ENCODE assay signal across 1 cellular context in the genomic region with DNA sequence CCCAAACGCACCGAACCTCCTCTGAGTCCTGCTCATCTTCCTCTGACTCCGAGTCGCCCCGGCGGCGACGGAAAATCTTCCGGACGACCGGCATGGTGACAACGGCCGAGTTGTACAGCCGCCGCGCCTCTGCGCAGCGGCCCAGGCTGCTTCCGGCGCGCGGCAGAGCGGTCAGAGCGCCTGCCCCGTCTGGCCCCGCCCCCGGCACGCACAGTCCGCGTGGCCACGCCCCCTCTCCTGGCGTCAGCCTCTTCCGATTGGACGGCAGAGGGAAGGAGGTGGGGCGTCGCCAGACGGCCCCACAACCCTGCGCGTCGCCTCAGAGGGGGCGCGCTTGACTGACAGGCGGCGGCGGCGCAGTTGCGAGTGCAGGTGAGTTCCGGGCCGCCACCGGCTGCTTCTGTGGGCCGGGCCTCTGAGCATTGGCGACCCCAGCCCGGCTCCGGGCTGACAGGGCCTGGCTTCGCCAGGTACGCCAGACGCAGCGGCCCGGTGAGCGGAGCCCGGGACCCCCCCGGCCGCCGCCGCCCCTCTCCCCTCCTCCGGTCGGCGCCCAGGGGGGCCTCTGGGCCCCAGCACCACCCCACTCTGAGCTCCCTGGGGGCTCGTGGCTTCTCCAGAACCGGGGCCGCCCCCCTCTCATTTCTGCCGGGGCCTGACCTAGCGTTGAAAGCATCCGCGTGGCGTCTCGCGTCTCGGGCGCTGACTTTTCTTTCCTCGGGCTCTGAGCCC.
TF ChIP-seq lines count a peak whose summit lies in the region.

A gene with protein sequence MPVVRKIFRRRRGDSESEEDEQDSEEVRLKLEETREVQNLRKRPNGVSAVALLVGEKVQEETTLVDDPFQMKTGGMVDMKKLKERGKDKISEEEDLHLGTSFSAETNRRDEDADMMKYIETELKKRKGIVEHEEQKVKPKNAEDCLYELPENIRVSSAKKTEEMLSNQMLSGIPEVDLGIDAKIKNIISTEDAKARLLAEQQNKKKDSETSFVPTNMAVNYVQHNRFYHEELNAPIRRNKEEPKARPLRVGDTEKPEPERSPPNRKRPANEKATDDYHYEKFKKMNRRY (minus strand): TSS at position 148 of the 732 bp plus-strand sequence. CDS start 54 bp downstream, at position 94.
A gene (plus strand): TSS at position 331 of the 732 bp plus-strand sequence. CDS start 17,098 bp downstream, outside the sequence.

TF ChIP-seq in GM12878, 131 proteins besides CTCF, POLR2A, EP300 and RAD21 (continued from another document and continues in another):
- TF ChIP-seq, protein P1, sequence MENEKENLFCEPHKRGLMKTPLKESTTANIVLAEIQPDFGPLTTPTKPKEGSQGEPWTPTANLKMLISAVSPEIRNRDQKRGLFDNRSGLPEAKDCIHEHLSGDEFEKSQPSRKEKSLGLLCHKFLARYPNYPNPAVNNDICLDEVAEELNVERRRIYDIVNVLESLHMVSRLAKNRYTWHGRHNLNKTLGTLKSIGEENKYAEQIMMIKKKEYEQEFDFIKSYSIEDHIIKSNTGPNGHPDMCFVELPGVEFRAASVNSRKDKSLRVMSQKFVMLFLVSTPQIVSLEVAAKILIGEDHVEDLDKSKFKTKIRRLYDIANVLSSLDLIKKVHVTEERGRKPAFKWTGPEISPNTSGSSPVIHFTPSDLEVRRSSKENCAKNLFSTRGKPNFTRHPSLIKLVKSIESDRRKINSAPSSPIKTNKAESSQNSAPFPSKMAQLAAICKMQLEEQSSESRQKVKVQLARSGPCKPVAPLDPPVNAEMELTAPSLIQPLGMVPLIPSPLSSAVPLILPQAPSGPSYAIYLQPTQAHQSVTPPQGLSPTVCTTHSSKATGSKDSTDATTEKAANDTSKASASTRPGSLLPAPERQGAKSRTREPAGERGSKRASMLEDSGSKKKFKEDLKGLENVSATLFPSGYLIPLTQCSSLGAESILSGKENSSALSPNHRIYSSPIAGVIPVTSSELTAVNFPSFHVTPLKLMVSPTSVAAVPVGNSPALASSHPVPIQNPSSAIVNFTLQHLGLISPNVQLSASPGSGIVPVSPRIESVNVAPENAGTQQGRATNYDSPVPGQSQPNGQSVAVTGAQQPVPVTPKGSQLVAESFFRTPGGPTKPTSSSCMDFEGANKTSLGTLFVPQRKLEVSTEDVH (IDR thresholded peaks at IDR 0.05; ENCODE audit: low read depth, partially characterized antibody), result no peak
- TF ChIP-seq, protein P2, sequence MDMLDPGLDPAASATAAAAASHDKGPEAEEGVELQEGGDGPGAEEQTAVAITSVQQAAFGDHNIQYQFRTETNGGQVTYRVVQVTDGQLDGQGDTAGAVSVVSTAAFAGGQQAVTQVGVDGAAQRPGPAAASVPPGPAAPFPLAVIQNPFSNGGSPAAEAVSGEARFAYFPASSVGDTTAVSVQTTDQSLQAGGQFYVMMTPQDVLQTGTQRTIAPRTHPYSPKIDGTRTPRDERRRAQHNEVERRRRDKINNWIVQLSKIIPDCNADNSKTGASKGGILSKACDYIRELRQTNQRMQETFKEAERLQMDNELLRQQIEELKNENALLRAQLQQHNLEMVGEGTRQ (IDR thresholded peaks at IDR 0.05; ENCODE audit: borderline replicate concordance, low read depth, low read length), result no peak; the same call in 1 of the 2 replicates
- no peak for TF ChIP-seq ZNF384 (IDR thresholded peaks at IDR 0.05; ENCODE audit: borderline replicate concordance, low read depth, low read length)
- no peak for TF ChIP-seq NR2C1 (IDR thresholded peaks at IDR 0.05)
- TF ChIP-seq, protein P3, sequence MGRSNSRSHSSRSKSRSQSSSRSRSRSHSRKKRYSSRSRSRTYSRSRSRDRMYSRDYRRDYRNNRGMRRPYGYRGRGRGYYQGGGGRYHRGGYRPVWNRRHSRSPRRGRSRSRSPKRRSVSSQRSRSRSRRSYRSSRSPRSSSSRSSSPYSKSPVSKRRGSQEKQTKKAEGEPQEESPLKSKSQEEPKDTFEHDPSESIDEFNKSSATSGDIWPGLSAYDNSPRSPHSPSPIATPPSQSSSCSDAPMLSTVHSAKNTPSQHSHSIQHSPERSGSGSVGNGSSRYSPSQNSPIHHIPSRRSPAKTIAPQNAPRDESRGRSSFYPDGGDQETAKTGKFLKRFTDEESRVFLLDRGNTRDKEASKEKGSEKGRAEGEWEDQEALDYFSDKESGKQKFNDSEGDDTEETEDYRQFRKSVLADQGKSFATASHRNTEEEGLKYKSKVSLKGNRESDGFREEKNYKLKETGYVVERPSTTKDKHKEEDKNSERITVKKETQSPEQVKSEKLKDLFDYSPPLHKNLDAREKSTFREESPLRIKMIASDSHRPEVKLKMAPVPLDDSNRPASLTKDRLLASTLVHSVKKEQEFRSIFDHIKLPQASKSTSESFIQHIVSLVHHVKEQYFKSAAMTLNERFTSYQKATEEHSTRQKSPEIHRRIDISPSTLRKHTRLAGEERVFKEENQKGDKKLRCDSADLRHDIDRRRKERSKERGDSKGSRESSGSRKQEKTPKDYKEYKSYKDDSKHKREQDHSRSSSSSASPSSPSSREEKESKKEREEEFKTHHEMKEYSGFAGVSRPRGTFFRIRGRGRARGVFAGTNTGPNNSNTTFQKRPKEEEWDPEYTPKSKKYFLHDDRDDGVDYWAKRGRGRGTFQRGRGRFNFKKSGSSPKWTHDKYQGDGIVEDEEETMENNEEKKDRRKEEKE (IDR thresholded peaks at IDR 0.05), result no peak
- no peak for TF ChIP-seq TBL1XR1 (IDR thresholded peaks at IDR 0.05; ENCODE audit: low read depth, low read length)
- TF ChIP-seq, protein P4, sequence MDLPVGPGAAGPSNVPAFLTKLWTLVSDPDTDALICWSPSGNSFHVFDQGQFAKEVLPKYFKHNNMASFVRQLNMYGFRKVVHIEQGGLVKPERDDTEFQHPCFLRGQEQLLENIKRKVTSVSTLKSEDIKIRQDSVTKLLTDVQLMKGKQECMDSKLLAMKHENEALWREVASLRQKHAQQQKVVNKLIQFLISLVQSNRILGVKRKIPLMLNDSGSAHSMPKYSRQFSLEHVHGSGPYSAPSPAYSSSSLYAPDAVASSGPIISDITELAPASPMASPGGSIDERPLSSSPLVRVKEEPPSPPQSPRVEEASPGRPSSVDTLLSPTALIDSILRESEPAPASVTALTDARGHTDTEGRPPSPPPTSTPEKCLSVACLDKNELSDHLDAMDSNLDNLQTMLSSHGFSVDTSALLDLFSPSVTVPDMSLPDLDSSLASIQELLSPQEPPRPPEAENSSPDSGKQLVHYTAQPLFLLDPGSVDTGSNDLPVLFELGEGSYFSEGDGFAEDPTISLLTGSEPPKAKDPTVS (IDR thresholded peaks at IDR 0.05; ENCODE audit: low read depth, low read length), result no peak
- TF ChIP-seq CEBPB (IDR thresholded peaks at IDR 0.05; ENCODE audit: borderline replicate concordance in 1 of 2, low read depth in 2 of 2, low read length in 2 of 2), result no peak
- peak; percentile 81 for TF ChIP-seq YY1 (IDR thresholded peaks at IDR 0.05; ENCODE audit: low read depth, low read length)
- TF ChIP-seq BCL11A (IDR thresholded peaks at IDR 0.05; ENCODE audit: low read depth, low read length), result no peak
- TF ChIP-seq, protein P5, sequence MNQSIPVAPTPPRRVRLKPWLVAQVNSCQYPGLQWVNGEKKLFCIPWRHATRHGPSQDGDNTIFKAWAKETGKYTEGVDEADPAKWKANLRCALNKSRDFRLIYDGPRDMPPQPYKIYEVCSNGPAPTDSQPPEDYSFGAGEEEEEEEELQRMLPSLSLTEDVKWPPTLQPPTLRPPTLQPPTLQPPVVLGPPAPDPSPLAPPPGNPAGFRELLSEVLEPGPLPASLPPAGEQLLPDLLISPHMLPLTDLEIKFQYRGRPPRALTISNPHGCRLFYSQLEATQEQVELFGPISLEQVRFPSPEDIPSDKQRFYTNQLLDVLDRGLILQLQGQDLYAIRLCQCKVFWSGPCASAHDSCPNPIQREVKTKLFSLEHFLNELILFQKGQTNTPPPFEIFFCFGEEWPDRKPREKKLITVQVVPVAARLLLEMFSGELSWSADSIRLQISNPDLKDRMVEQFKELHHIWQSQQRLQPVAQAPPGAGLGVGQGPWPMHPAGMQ (IDR thresholded peaks at IDR 0.05; ENCODE audit: borderline replicate concordance), result no peak
- TF ChIP-seq, protein P6, sequence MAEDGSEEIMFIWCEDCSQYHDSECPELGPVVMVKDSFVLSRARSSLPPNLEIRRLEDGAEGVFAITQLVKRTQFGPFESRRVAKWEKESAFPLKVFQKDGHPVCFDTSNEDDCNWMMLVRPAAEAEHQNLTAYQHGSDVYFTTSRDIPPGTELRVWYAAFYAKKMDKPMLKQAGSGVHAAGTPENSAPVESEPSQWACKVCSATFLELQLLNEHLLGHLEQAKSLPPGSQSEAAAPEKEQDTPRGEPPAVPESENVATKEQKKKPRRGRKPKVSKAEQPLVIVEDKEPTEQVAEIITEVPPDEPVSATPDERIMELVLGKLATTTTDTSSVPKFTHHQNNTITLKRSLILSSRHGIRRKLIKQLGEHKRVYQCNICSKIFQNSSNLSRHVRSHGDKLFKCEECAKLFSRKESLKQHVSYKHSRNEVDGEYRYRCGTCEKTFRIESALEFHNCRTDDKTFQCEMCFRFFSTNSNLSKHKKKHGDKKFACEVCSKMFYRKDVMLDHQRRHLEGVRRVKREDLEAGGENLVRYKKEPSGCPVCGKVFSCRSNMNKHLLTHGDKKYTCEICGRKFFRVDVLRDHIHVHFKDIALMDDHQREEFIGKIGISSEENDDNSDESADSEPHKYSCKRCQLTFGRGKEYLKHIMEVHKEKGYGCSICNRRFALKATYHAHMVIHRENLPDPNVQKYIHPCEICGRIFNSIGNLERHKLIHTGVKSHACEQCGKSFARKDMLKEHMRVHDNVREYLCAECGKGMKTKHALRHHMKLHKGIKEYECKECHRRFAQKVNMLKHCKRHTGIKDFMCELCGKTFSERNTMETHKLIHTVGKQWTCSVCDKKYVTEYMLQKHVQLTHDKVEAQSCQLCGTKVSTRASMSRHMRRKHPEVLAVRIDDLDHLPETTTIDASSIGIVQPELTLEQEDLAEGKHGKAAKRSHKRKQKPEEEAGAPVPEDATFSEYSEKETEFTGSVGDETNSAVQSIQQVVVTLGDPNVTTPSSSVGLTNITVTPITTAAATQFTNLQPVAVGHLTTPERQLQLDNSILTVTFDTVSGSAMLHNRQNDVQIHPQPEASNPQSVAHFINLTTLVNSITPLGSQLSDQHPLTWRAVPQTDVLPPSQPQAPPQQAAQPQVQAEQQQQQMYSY (CRISPR knock-in tag; IDR thresholded peaks at IDR 0.05), result no peak
- TF ChIP-seq SREBF1 (IDR thresholded peaks at IDR 0.05; ENCODE audit: low read length), result no peak
- no peak for TF ChIP-seq NBN (IDR thresholded peaks at IDR 0.05)
- TF ChIP-seq CBX3 (IDR thresholded peaks at IDR 0.05; ENCODE audit: borderline replicate concordance, low read depth), result no peak
- no peak for TF ChIP-seq NFYA (IDR thresholded peaks at IDR 0.05; ENCODE audit: borderline replicate concordance, low read depth, low read length)
- TF ChIP-seq MEF2A (IDR thresholded peaks at IDR 0.05; ENCODE audit: insufficient read depth, low read depth, low read length), result no peak
- no peak for TF ChIP-seq SUZ12 (IDR thresholded peaks at IDR 0.05; ENCODE audit: unreplicated experiment)
- TF ChIP-seq SMAD5 (IDR thresholded peaks at IDR 0.05; ENCODE audit: low read depth), result no peak; the same call in 1 of the 2 replicates
- TF ChIP-seq NFXL1 (IDR thresholded peaks at IDR 0.05; ENCODE audit: borderline replicate concordance), result no peak
- TF ChIP-seq TCF3 (IDR thresholded peaks at IDR 0.05; ENCODE audit: borderline replicate concordance, insufficient read depth, low read depth, low read length), result no peak
- TF ChIP-seq CBX5 (IDR thresholded peaks at IDR 0.05; ENCODE audit: low read depth), result no peak
- TF ChIP-seq, protein P7, sequence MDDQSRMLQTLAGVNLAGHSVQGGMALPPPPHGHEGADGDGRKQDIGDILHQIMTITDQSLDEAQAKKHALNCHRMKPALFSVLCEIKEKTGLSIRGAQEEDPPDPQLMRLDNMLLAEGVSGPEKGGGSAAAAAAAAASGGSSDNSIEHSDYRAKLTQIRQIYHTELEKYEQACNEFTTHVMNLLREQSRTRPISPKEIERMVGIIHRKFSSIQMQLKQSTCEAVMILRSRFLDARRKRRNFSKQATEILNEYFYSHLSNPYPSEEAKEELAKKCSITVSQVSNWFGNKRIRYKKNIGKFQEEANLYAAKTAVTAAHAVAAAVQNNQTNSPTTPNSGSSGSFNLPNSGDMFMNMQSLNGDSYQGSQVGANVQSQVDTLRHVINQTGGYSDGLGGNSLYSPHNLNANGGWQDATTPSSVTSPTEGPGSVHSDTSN (IDR thresholded peaks at IDR 0.05; ENCODE audit: insufficient replicate concordance, low read depth, low read length), result peak; percentile 95
- TF ChIP-seq DPF2 (IDR thresholded peaks at IDR 0.05), result peak; percentile 94
- no peak for TF ChIP-seq MYC (IDR thresholded peaks at IDR 0.05; ENCODE audit: insufficient read depth, insufficient read length, insufficient replicate concordance, low read length, severe bottlenecking)
- TF ChIP-seq TAF1 (IDR thresholded peaks at IDR 0.05; ENCODE audit: borderline replicate concordance, low read depth, low read length), result peak; percentile 72; the same call in 1 of the 2 replicates
- TF ChIP-seq TARDBP (IDR thresholded peaks at IDR 0.05; ENCODE audit: borderline replicate concordance), result no peak
- TF ChIP-seq, protein P8, sequence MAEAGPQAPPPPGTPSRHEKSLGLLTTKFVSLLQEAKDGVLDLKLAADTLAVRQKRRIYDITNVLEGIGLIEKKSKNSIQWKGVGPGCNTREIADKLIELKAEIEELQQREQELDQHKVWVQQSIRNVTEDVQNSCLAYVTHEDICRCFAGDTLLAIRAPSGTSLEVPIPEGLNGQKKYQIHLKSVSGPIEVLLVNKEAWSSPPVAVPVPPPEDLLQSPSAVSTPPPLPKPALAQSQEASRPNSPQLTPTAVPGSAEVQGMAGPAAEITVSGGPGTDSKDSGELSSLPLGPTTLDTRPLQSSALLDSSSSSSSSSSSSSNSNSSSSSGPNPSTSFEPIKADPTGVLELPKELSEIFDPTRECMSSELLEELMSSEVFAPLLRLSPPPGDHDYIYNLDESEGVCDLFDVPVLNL (IDR thresholded peaks at IDR 0.05; ENCODE audit: low read depth, low read length), result no peak
- TF ChIP-seq, protein P9, sequence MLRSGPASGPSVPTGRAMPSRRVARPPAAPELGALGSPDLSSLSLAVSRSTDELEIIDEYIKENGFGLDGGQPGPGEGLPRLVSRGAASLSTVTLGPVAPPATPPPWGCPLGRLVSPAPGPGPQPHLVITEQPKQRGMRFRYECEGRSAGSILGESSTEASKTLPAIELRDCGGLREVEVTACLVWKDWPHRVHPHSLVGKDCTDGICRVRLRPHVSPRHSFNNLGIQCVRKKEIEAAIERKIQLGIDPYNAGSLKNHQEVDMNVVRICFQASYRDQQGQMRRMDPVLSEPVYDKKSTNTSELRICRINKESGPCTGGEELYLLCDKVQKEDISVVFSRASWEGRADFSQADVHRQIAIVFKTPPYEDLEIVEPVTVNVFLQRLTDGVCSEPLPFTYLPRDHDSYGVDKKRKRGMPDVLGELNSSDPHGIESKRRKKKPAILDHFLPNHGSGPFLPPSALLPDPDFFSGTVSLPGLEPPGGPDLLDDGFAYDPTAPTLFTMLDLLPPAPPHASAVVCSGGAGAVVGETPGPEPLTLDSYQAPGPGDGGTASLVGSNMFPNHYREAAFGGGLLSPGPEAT (IDR thresholded peaks at IDR 0.05; ENCODE audit: low read depth), result no peak
